In genomic region chr9:6893350-6894131, GRCh38 we compare ENCODE assay signal across 16 cellular contexts.
A peak's percentile ranks its signal among the peaks of the same experiment; 100 is the strongest.
DNase-seq lines count a peak whose midpoint lies in the region; ATAC-seq and TF ChIP-seq lines count a peak whose summit lies in the region.
"Had no signal": no experiment of that assay in that cellular context is flagged by ENCODE, and none has a peak within 500 bp of the region (broad histone marks: within the 10 kb centered on the region; RNA-seq: fewer than 3 reads in every experiment).

No MANE protein-coding gene starts in this region.

- H3K9me3 Mint-ChIP-seq in activated CD4-positive, alpha-beta memory T cell treated with anti-CD3 and anti-CD28 coated beads, Interleukin-2, amount 10 ng/mL, durations not matched to agents 7 days and 5 days, result no peaks in the 10 kb centered on the region
- H3K9me3 Mint-ChIP-seq in activated CD4-positive, alpha-beta memory T cell treated with anti-CD3 and anti-CD28 coated beads for 36 hours, result no peaks in the 10 kb centered on the region
- H3K9me3 Mint-ChIP-seq in stimulated activated naive CD8-positive, alpha-beta T cell treated with anti-CD3 and anti-CD28 coated beads, Interleukin-15, amount 100 ng/mL, for 72 hours, result no peaks in the 10 kb centered on the region
- H3K9me3 Mint-ChIP-seq: neural progenitor cell, T-cell had no signal

- no peaks in the 10 kb centered on the region for H3K9me3 ChIP-seq in esophagus squamous epithelium
- H3K9me3 ChIP-seq: A549, HAP-1 had no signal

- H3K27me3 Mint-ChIP-seq in activated CD4-positive, alpha-beta memory T cell treated with anti-CD3 and anti-CD28 coated beads, Interleukin-2, amount 10 ng/mL, durations not matched to agents 7 days and 5 days, result no peaks in the 10 kb centered on the region
- no peaks in the 10 kb centered on the region for H3K27me3 Mint-ChIP-seq in activated CD4-positive, alpha-beta memory T cell treated with anti-CD3 and anti-CD28 coated beads for 36 hours
- H3K27me3 Mint-ChIP-seq in stimulated activated naive CD8-positive, alpha-beta T cell treated with anti-CD3 and anti-CD28 coated beads, Interleukin-15, amount 100 ng/mL, for 72 hours, result no peaks in the 10 kb centered on the region
- H3K27me3 Mint-ChIP-seq: T-cell had no signal

- H3K4me3 ChIP-seq in esophagus squamous epithelium, result no peak overlapping the region
- H3K4me3 ChIP-seq: A549, HAP-1, neural progenitor cell had no signal

- ATAC-seq in HG02678 (IDR thresholded peaks at IDR 0.05; ENCODE audit: unreplicated experiment), result peak; percentile 24
- peak; percentile 41 for ATAC-seq in HG03460 (IDR thresholded peaks at IDR 0.05; ENCODE audit: unreplicated experiment)
- peak; percentile 61 for ATAC-seq in stimulated activated naive CD8-positive, alpha-beta T cell treated with anti-CD3 and anti-CD28 coated beads, Interleukin-15, amount 100 ng/mL, for 72 hours
- ATAC-seq: A549 had no signal

- CTCF ChIA-PET in activated CD4-positive, alpha-beta memory T cell treated with anti-CD3 and anti-CD28 coated beads, Interleukin-2, amount 10 ng/mL, durations not matched to agents 7 days and 5 days (lab: Charles Lee), result interaction anchor here (0.6 kb wide), 1 partner anchor 214 kb away, joined by 4 read pairs; no protein-coding TSS in a partner anchor
- CTCF ChIA-PET in activated CD4-positive, alpha-beta memory T cell treated with anti-CD3 and anti-CD28 coated beads for 36 hours (lab: Charles Lee), result no interaction called here

- TF ChIP-seq CTCF in esophagus squamous epithelium (IDR thresholded peaks at IDR 0.05), result no peak

- no peak for DNase-seq in activated CD4-positive, alpha-beta memory T cell treated with anti-CD3 and anti-CD28 coated beads, Interleukin-2, amount 10 ng/mL, durations not matched to agents 7 days and 5 days
- DNase-seq in activated CD4-positive, alpha-beta memory T cell treated with anti-CD3 and anti-CD28 coated beads for 36 hours, result no peak
- DNase-seq in stimulated activated naive CD8-positive, alpha-beta T cell treated with anti-CD3 and anti-CD28 coated beads, Interleukin-15, amount 100 ng/mL, for 72 hours, result peak in 1 of 2 donors; percentile 29
- no peak for DNase-seq in middle frontal gyrus (ENCODE audit: extremely low spot score, low spot score)
- DNase-seq in esophagus squamous epithelium (lab: John Stamatoyannopoulos, UW), result no peak
- no peak for DNase-seq in HuH-7.5 (ENCODE audit: low spot score)
- DNase-seq: caudate nucleus, EL, Kasumi-1, NCI-H526 treated with DMSO at 0.1 percent for 48 hours, T-cell had no signal

- no peak overlapping the region for H3K27ac ChIP-seq in esophagus squamous epithelium
- H3K27ac ChIP-seq: A549, neural progenitor cell had no signal

- no peaks in the 10 kb centered on the region for H3K27me3 ChIP-seq in esophagus squamous epithelium
- H3K27me3 ChIP-seq: neural progenitor cell had no signal

- H3K4me1 ChIP-seq in esophagus squamous epithelium, result peaks cover 0 to 19% (median 0%) of the 10 kb centered on the region in 3 donors
- H3K4me1 ChIP-seq: HAP-1, neural progenitor cell had no signal

- peak overlapping the region; percentile 69 for H3K27ac Mint-ChIP-seq in activated CD4-positive, alpha-beta memory T cell treated with anti-CD3 and anti-CD28 coated beads, Interleukin-2, amount 10 ng/mL, durations not matched to agents 7 days and 5 days
- H3K27ac Mint-ChIP-seq in activated CD4-positive, alpha-beta memory T cell treated with anti-CD3 and anti-CD28 coated beads for 36 hours, result no peak overlapping the region
- peak overlapping the region; percentile 4 to 67 for H3K27ac Mint-ChIP-seq in stimulated activated naive CD8-positive, alpha-beta T cell treated with anti-CD3 and anti-CD28 coated beads, Interleukin-15, amount 100 ng/mL, for 72 hours
- H3K27ac Mint-ChIP-seq: neural progenitor cell, T-cell had no signal

- no peak for TF ChIP-seq POLR2A in esophagus squamous epithelium (IDR thresholded peaks at IDR 0.05)

- peaks cover 0 to 42% (median 0%) of the 10 kb centered on the region in 3 donors for H3K36me3 ChIP-seq in esophagus squamous epithelium
- H3K36me3 ChIP-seq: HAP-1, neural progenitor cell had no signal

- H3K4me3 Mint-ChIP-seq in activated CD4-positive, alpha-beta memory T cell treated with anti-CD3 and anti-CD28 coated beads, Interleukin-2, amount 10 ng/mL, durations not matched to agents 7 days and 5 days, result peak overlapping the region; percentile 14
- no peak overlapping the region for H3K4me3 Mint-ChIP-seq in activated CD4-positive, alpha-beta memory T cell treated with anti-CD3 and anti-CD28 coated beads for 36 hours
- H3K4me3 Mint-ChIP-seq in stimulated activated naive CD8-positive, alpha-beta T cell treated with anti-CD3 and anti-CD28 coated beads, Interleukin-15, amount 100 ng/mL, for 72 hours, result peak overlapping the region; percentile 64
- H3K4me3 Mint-ChIP-seq: neural progenitor cell had no signal

- 79 to 84% methylated on average over 6 of the region's 6 CpGs for WGBS in esophagus squamous epithelium, 2 donors

- POLR2A ChIA-PET in activated CD4-positive, alpha-beta memory T cell treated with anti-CD3 and anti-CD28 coated beads, Interleukin-2, amount 10 ng/mL, durations not matched to agents 7 days and 5 days (lab: Charles Lee), result interaction anchor here (1.2 to 2.9 kb wide), 3 partner anchors 66 to 137 kb away, joined by 3 to 14 read pairs (median 3); partner anchors contain the start of gene KDM4C
- POLR2A ChIA-PET in activated CD4-positive, alpha-beta memory T cell treated with anti-CD3 and anti-CD28 coated beads for 36 hours (lab: Charles Lee), result no interaction called here

- intact Hi-C loops in activated CD4-positive, alpha-beta memory T cell treated with anti-CD3 and anti-CD28 coated beads for 36 hours (cut with micrococcal nuclease), result loop anchor here (1.0 kb wide), 1 partner anchor 134 kb away; no protein-coding TSS in a partner anchor
- intact Hi-C loops in esophagus squamous epithelium (cut with DNase I), result no loop called here

- peaks cover 37% of the 10 kb centered on the region for H3K4me1 Mint-ChIP-seq in activated CD4-positive, alpha-beta memory T cell treated with anti-CD3 and anti-CD28 coated beads, Interleukin-2, amount 10 ng/mL, durations not matched to agents 7 days and 5 days
- H3K4me1 Mint-ChIP-seq in activated CD4-positive, alpha-beta memory T cell treated with anti-CD3 and anti-CD28 coated beads for 36 hours (ENCODE audit: low read depth), result peaks cover 48% of the 10 kb centered on the region
- peaks cover 63% of the 10 kb centered on the region for H3K4me1 Mint-ChIP-seq in stimulated activated naive CD8-positive, alpha-beta T cell treated with anti-CD3 and anti-CD28 coated beads, Interleukin-15, amount 100 ng/mL, for 72 hours
- H3K4me1 Mint-ChIP-seq: neural progenitor cell had no signal

- H3K36me3 Mint-ChIP-seq in activated CD4-positive, alpha-beta memory T cell treated with anti-CD3 and anti-CD28 coated beads, Interleukin-2, amount 10 ng/mL, durations not matched to agents 7 days and 5 days (ENCODE audit: low read depth), result peaks cover 43% of the 10 kb centered on the region
- H3K36me3 Mint-ChIP-seq in activated CD4-positive, alpha-beta memory T cell treated with anti-CD3 and anti-CD28 coated beads for 36 hours, result peaks cover 28% of the 10 kb centered on the region
